Comparison of ENCODE assay signal across 8 cellular contexts in genomic region chr1:230426246-230427101, GRCh38.
A peak's percentile ranks its signal among the peaks of the same experiment; 100 is the strongest.
DNase-seq lines count a peak whose midpoint lies in the region; ATAC-seq and TF ChIP-seq lines count a peak whose summit lies in the region.

Gene PGBD5 (minus strand): TSS chr1:230426332. CDS start chr1:230425928, 404 bp downstream.

- no peak within 1 kb of the TSS; the same call in 1 of the 2 replicates for H3K4me3 ChIP-seq in GM12865 (ENCODE audit: low read depth, low read length)
- peak within 1 kb of the TSS; percentile 34 for H3K4me3 ChIP-seq in astrocyte of the spinal cord (ENCODE audit: low read depth, low read length)
- peak within 1 kb of the TSS; percentile 77; the same call in 1 of the 2 replicates for H3K4me3 ChIP-seq in iPS DF 6.9 (ENCODE audit: low read length)
- peak within 1 kb of the TSS; percentile 51 for H3K4me3 ChIP-seq in skeletal muscle cell (ENCODE audit: low read depth, low read length)

- no CpG with 5 or more reads among the region's 93 CpGs for WGBS in iPS DF 6.9 (ENCODE audit: insufficient coverage, insufficient read length)

- peaks cover 5% of the 10 kb centered on the region; the same call in 1 of the 2 replicates for H3K27me3 ChIP-seq in iPS DF 6.9 (ENCODE audit: control insufficient read depth, insufficient read depth, low read length)

- H3K36me3 ChIP-seq in iPS DF 6.9 (ENCODE audit: control insufficient read depth, insufficient read depth, low read length) = no peaks in the 10 kb centered on the region

- peaks cover 19% of the 10 kb centered on the region for H3K4me1 ChIP-seq in iPS DF 6.9 (ENCODE audit: control insufficient read depth, insufficient read depth, low read length)

- H3K27ac ChIP-seq in iPS DF 6.9 (ENCODE audit: low read length) = no peak within 1 kb of the TSS

- peak; percentile 89 for ATAC-seq in HG02642 (IDR thresholded peaks at IDR 0.05; ENCODE audit: poor library complexity, unreplicated experiment)

- TF ChIP-seq CTCF in GM12865 (IDR thresholded peaks at IDR 0.05; ENCODE audit: insufficient read depth, low read depth, low read length, missing control alignments) (no peak), astrocyte of the spinal cord (IDR thresholded peaks at IDR 0.05; ENCODE audit: low read depth, low read length) (no peak)

- DNase-seq in GM12865 (ENCODE audit: low read depth) (peak; percentile 41), NCI-H1105 treated with DMSO at 0.1 percent for 48 hours (lab: John Stamatoyannopoulos, UW) (peak; percentile 63), T-helper 2 cell (peak in 4 of 5 experiments; percentile 8 to 61 (median 22)), astrocyte of the spinal cord (ENCODE audit: low read depth, low spot score) (peak; percentile 58), iPS DF 6.9 (ENCODE audit: low read depth, low spot score) (no peak), skeletal muscle cell (ENCODE audit: low read depth) (peak; percentile 12)
- no peak for DNase-seq in NK-92 treated with Interleukin-12 subunit alpha and Interleukin-12 subunit beta, amount 100 ng/mL, for 24 hours (lab: John Stamatoyannopoulos, UW)

- H3K9me3 ChIP-seq in iPS DF 6.9 (ENCODE audit: control insufficient read depth, insufficient read depth, low read length) = no peaks in the 10 kb centered on the region

- in situ Hi-C loops in astrocyte of the spinal cord (cut with HindIII; ENCODE audit: low sequenced_read_pairs) = no loop called here

Comparison
In these comparisons a context has a peak if more than half of its experiments do, and no peak if none do; other contexts are left out.
1. DNase-seq: peak in GM12865 (single experiment), NCI-H1105 treated with DMSO at 0.1 percent for 48 hours (single experiment), T-helper 2 cell (4 of 5), astrocyte of the spinal cord (single experiment) and skeletal muscle cell (single experiment); none in iPS DF 6.9 (single experiment) and NK-92 treated with Interleukin-12 subunit alpha and Interleukin-12 subunit beta, amount 100 ng/mL, for 24 hours (single experiment).